Comparison of ENCODE assay signal across 8 cellular contexts in the genomic region with DNA sequence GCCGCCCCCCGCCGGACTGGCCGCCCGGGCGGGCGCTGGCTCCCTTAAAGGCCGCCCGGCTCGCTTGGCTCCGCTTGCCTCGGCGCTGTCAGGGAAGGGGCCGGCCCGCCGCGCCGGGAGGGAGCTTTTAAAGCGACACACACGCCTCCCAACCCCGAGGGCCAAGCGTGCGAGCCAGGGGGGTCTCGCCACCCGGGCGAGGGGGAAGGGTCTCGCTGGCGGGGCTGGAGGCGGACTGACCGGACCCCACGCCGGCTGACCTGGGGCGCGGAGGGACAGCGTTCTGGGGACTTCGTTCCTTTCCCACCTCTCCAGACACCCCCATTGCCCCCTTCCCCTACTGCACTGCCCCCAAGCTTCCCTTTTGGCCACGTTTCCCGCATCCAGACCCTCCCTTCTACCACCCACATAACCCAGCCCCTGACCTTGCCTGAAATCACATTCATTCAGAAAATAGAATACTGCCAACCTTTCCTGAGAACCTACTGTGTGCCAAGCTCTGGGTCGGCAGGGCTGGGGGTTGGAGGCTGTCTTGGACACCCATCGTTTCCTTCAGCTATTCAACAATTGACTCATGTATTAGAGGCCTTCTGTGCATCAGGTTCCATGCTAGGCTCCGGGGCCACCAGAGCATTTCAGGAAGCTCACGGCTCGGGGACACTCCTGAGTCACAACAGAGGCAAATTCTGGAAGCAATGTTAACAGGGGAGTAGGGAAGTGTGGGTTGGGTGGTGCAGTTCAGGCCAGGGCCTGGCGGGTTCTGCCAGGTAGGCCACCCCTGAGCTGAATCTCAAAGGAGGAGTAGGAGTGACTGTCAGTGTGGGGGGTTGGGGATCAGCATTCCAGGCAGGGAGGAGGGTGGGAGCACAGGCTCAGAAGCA. TPM values are rescaled to one million over a fixed set of nuclear protein-coding genes. Genes with fewer than 3 reads are reported as not detected.
DNase-seq lines count a peak whose midpoint lies in the region; ATAC-seq and TF ChIP-seq lines count a peak whose summit lies in the region.

A gene with protein sequence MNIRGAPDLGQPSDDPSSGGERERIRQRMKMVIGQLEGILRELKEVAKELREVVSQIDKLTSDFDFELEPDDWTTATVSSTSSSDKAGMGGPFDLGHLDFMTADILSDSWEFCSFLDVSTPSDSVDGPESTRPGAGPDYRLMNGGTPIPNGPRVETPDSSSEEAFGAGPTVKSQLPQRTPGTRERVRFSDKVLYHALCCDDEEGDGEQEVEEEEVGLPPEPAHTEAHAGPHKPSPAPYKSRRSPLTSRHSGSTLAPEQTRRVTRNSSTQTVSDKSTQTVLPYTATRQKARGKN (minus strand): TSS at position 102 of the 881 bp plus-strand sequence. CDS start 2,221 bp downstream, outside the sequence.

- peak within 1 kb of the TSS; percentile 51 to 78 for H3K4me3 ChIP-seq in right atrium auricular region

- peak; percentile 49 for DNase-seq in EH (ENCODE audit: low read depth)
- DNase-seq in amniotic epithelial cell (ENCODE audit: low read depth): peak; percentile 7
- no peak for DNase-seq in right atrium auricular region (ENCODE audit: low spot score)
- DNase-seq in posterior vena cava (ENCODE audit: low spot score): no peak
- DNase-seq in activated CD4-positive, alpha-beta T cell treated with anti-CD3 and anti-CD28 coated beads, Interleukin-2, amount 50 U/mL, for 4 hours: no peak
- DNase-seq in T-helper 9 cell: no peak

- peak within 1 kb of the TSS; percentile 64 to 81 for H3K27ac ChIP-seq in right atrium auricular region

- TF ChIP-seq CTCF in right atrium auricular region (IDR thresholded peaks at IDR 0.05): no peak

- intact Hi-C loops in posterior vena cava (cut with DNase I): no loop called here

- peaks cover 0 to 34% of the 10 kb centered on the region in 2 donors for H3K4me1 ChIP-seq in right atrium auricular region

- ATAC-seq in GM21737 (IDR thresholded peaks at IDR 0.05; ENCODE audit: unreplicated experiment) (no peak), HG02610 (IDR thresholded peaks at IDR 0.05; ENCODE audit: unreplicated experiment) (no peak)

- no peaks in the 10 kb centered on the region for H3K9me3 ChIP-seq in right atrium auricular region

- no peaks in the 10 kb centered on the region for H3K27me3 ChIP-seq in right atrium auricular region

- H3K36me3 ChIP-seq in right atrium auricular region: no peaks in the 10 kb centered on the region

RNA-seq across cellular contexts. Expression of the gene that starts here (rescaled TPM):
- 10 to 100 TPM; 32.7 to 68.5 TPM for total RNA-seq in right atrium auricular region
- 10 to 100 TPM; 12.8 to 13.8 TPM for total RNA-seq in posterior vena cava

Comparison
In these comparisons a context has a peak if more than half of its experiments do, and no peak if none do; other contexts are left out.
1. DNase-seq: peak in EH (single experiment) and amniotic epithelial cell (single experiment); none in right atrium auricular region (single experiment), posterior vena cava (single experiment), activated CD4-positive, alpha-beta T cell treated with anti-CD3 and anti-CD28 coated beads, Interleukin-2, amount 50 U/mL, for 4 hours (0 of 2) and T-helper 9 cell (single experiment).